ENCODE assay signal across 22 cellular contexts in the genomic region with DNA sequence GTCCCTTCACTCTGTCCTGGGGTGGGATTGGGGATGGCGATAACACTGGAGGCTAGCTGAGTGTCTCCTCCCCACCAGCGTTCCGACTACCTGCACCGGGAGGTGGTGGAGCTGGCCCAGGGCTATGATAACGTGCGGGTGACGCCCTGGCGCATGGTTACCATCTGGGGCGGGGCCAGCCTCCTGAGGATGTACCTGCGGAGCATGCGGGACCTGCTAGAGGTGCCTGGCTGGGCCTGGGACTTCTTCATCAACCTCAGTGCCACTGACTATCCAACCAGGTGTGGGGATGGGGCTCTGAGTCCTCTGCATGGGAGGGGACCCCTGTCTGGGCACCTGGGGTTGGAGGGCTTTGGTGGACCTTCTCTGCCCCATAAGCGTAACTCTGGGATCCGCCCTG. TPM values are rescaled to one million over a fixed set of nuclear protein-coding genes. Genes with fewer than 3 reads are reported as not detected.
"Had no signal": no experiment of that assay in that cellular context is flagged by ENCODE, and none has a peak within 500 bp of the region (broad histone marks: within the 10 kb centered on the region; RNA-seq: fewer than 3 reads in every experiment).

No MANE protein-coding gene starts in this region.

- DNase-seq: activated CD4-positive, alpha-beta T cell treated with anti-CD3 and anti-CD28 coated beads, Interleukin-2, amount 50 U/mL, for 1 hour; activated CD4-positive, CD25-positive, alpha-beta regulatory T cell treated with anti-CD3 and anti-CD28 coated beads, Interleukin-2, amount 50 U/mL, for 72 hours; activated naive CD4-positive, alpha-beta T cell treated with Interleukin-2 at 50 U/mL for 16 hours; anterior cingulate cortex; body of pancreas; dermis blood vessel endothelial cell; effector CD8-positive, alpha-beta T cell; foreskin melanocyte; immature natural killer cell; kidney glomerular epithelial cell; left lung; naive thymus-derived CD8-positive, alpha-beta T cell; stimulated activated CD4-positive, alpha-beta T cell treated with anti-CD3 and anti-CD28 coated beads, Interleukin-2, amount 100 ng/mL, for 48 hours; stimulated activated CD8-positive, alpha-beta memory T cell treated with anti-CD3 and anti-CD28 coated beads, Interleukin-4, amount 100 ng/mL, for 48 hours; stimulated activated naive CD4-positive, alpha-beta T cell; T-helper 1 cell; WERI-Rb-1 had no signal

- H3K9me3 ChIP-seq: body of pancreas, left lung had no signal

- H3K4me3 ChIP-seq: body of pancreas, cardiac muscle cell, left lung, neural progenitor cell had no signal

- H3K36me3 ChIP-seq: neural progenitor cell had no signal

- H3K9ac ChIP-seq: neural progenitor cell had no signal

- ATAC-seq: activated T-helper 17 cell treated with anti-CD3 and anti-CD28 coated beads, Interleukin-2, amount 50 U/mL, for 72 hours; body of pancreas; left lung; naive thymus-derived CD8-positive, alpha-beta T cell had no signal

- H3K27me3 ChIP-seq: body of pancreas, cardiac muscle cell, left lung, neural progenitor cell had no signal

- H3K27me3 Mint-ChIP-seq: activated T-helper 17 cell treated with anti-CD3 and anti-CD28 coated beads, Interleukin-2, amount 50 U/mL, for 72 hours; naive thymus-derived CD8-positive, alpha-beta T cell had no signal

- H3K4me1 ChIP-seq: left lung, neural progenitor cell had no signal

- H3K4me2 ChIP-seq: neural progenitor cell had no signal

- H3K4me3 Mint-ChIP-seq: activated T-helper 17 cell treated with anti-CD3 and anti-CD28 coated beads, Interleukin-2, amount 50 U/mL, for 72 hours; immature natural killer cell; mesothelial cell of epicardium; naive thymus-derived CD8-positive, alpha-beta T cell; neural progenitor cell had no signal

- H3K27ac ChIP-seq: body of pancreas, cardiac muscle cell, left lung, neural progenitor cell, WERI-Rb-1 had no signal

- H3K4me1 Mint-ChIP-seq: mesothelial cell of epicardium had no signal

- H3K9me3 Mint-ChIP-seq: activated T-helper 17 cell treated with anti-CD3 and anti-CD28 coated beads, Interleukin-2, amount 50 U/mL, for 72 hours; immature natural killer cell; mesothelial cell of epicardium; naive thymus-derived CD8-positive, alpha-beta T cell; neural progenitor cell had no signal

- H2AFZ ChIP-seq: neural progenitor cell had no signal

- FAIRE-seq: TTC549 had no signal

RNA-seq across cellular contexts. Expression of a gene that starts 18.3 kb away (rescaled TPM):
- total RNA-seq: body of pancreas had no signal
